8 cellular contexts compared by ENCODE assay signal in the genomic region with DNA sequence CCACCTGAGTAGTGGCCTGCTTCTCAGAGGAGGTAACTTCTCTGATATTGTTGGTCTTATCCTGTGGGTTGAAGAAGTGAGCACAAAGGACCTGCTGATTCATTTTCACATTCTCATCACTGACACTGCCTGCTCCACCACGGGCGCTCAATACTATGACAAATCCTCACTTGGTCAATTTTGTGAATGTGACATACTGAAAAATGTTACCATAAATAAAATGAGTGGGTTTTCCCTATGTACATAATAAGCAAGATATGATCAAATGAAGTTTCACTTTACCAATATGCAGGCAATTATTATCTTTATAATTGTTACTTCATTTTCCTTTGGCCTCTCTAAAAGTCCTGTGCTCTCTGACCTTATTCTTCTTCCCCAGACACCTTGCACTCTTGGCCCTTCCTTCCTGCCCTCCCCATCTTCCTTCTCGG.
DNase-seq lines count a peak whose midpoint lies in the region; ATAC-seq and TF ChIP-seq lines count a peak whose summit lies in the region.

No MANE protein-coding gene starts in this region.

- no peak overlapping the region for H3K56ac ChIP-seq in H9 (ENCODE audit: insufficient read length, low read depth, low read length)

- H2AK5ac ChIP-seq in H9 (ENCODE audit: insufficient read length, low read length): no peak overlapping the region

- no peak overlapping the region for H3K4ac ChIP-seq in H9 (ENCODE audit: low read depth, low read length)

- H3K9ac ChIP-seq in H9 (ENCODE audit: extremely low read depth, insufficient read length, low read length): no peak overlapping the region

- H2BK20ac ChIP-seq in H9 (ENCODE audit: low read depth, low read length, poor library complexity, severe bottlenecking): no peak overlapping the region

- no CpG with 5 or more reads among the region's 3 CpGs for WGBS in H9 (ENCODE audit: extremely low coverage, insufficient read length, low lambda C conversion rate)

- peaks cover 81% of the 10 kb centered on the region for H3K4me1 Mint-ChIP-seq in activated CD4-positive, alpha-beta memory T cell treated with anti-CD3 and anti-CD28 coated beads for 36 hours (ENCODE audit: low read depth)
- H3K4me1 Mint-ChIP-seq in naive B cell: peaks cover 49 to 68% (median 64%) of the 10 kb centered on the region in 3 donors
- peaks cover 9 to 14% of the 10 kb centered on the region in 2 experiments for H3K4me1 Mint-ChIP-seq in H9

- H3K23me2 ChIP-seq in H9 (ENCODE audit: insufficient read length, low read depth, low read length, poor library complexity, severe bottlenecking): no peaks in the 10 kb centered on the region

- no peaks in the 10 kb centered on the region; the same call in 1 of the 2 replicates for H3K4me1 ChIP-seq in H9 (ENCODE audit: insufficient read depth, low read length)

- H4K20me1 ChIP-seq in H9 (ENCODE audit: control insufficient read depth, insufficient read depth, insufficient read length): no peaks in the 10 kb centered on the region

- no peak overlapping the region for H2BK12ac ChIP-seq in H9 (ENCODE audit: insufficient read length, low read depth, low read length)

- no peak overlapping the region for H2BK120ac ChIP-seq in H9 (ENCODE audit: low read depth, low read length, poor library complexity, severe bottlenecking)

- H3K4me2 ChIP-seq in H9 (ENCODE audit: insufficient read depth, insufficient read length, low read length): no peak overlapping the region

- no peak overlapping the region for H4K91ac ChIP-seq in H9 (ENCODE audit: insufficient read length, low read depth, low read length)

- H3T11ph ChIP-seq in H9 (ENCODE audit: low read length): no peak overlapping the region

- H2AFZ ChIP-seq in H9 (ENCODE audit: low read length): no peak overlapping the region

- no peaks in the 10 kb centered on the region for H3K36me3 Mint-ChIP-seq in activated CD4-positive, alpha-beta memory T cell treated with anti-CD3 and anti-CD28 coated beads for 36 hours
- H3K36me3 Mint-ChIP-seq in naive B cell: no peaks in the 10 kb centered on the region
- no peaks in the 10 kb centered on the region for H3K36me3 Mint-ChIP-seq in H9 (ENCODE audit: insufficient read depth in 1 of 3, low read depth in 3 of 3)

- no peak for DNase-seq in activated CD4-positive, CD25-positive, alpha-beta regulatory T cell treated with anti-CD3 and anti-CD28 coated beads, Interleukin-2, amount 50 U/mL, for 72 hours
- peak; percentile 76 for DNase-seq in activated CD4-positive, alpha-beta memory T cell treated with anti-CD3 and anti-CD28 coated beads for 36 hours
- DNase-seq in naive B cell (no peak), NCI-H1930 (lab: John Stamatoyannopoulos, UW) (no peak), Kasumi-1 (lab: John Stamatoyannopoulos, UW) (no peak), H9 (no peak)

- H2BK5ac ChIP-seq in H9 (ENCODE audit: insufficient read length, low read length): no peak overlapping the region

- CTCF ChIA-PET in activated CD4-positive, alpha-beta memory T cell treated with anti-CD3 and anti-CD28 coated beads for 36 hours (lab: Charles Lee): interaction anchor here (0.7 to 6.4 kb wide), 8 partner anchors 9 to 151 kb away, joined by 3 to 82 read pairs (median 8); partner anchors contain the start of gene RIPOR2

- H3K4me3 Mint-ChIP-seq in activated CD4-positive, alpha-beta memory T cell treated with anti-CD3 and anti-CD28 coated beads for 36 hours: peak overlapping the region; percentile 40
- H3K4me3 Mint-ChIP-seq in naive B cell: peak overlapping the region; percentile 1 to 87 (median 70)
- no peak overlapping the region for H3K4me3 Mint-ChIP-seq in H9

- peak; percentile 97 to 98 for ATAC-seq in activated CD4-positive, CD25-positive, alpha-beta regulatory T cell treated with anti-CD3 and anti-CD28 coated beads, Interleukin-2, amount 50 U/mL, for 24 hours
- ATAC-seq in HG02973 (IDR thresholded peaks at IDR 0.05; ENCODE audit: unreplicated experiment) (peak; percentile 82), naive B cell (ENCODE audit: low read depth in 2 of 2) (peak; percentile 43 to 49)

- no peak overlapping the region for H3K27ac ChIP-seq in H9 (ENCODE audit: insufficient read length, low read depth, low read length)

- H2BK15ac ChIP-seq in H9 (ENCODE audit: low read depth, low read length): no peak overlapping the region

- no peak overlapping the region for H4K8ac ChIP-seq in H9 (replicated peaks; ENCODE audit: insufficient read length, low read depth, low read length)

- no peaks in the 10 kb centered on the region for H3K9me3 Mint-ChIP-seq in activated CD4-positive, alpha-beta memory T cell treated with anti-CD3 and anti-CD28 coated beads for 36 hours
- H3K9me3 Mint-ChIP-seq in naive B cell (no peaks in the 10 kb centered on the region), H9 (no peaks in the 10 kb centered on the region; a peak in 1 of 5 replicates)

- no peaks in the 10 kb centered on the region for H3K79me1 ChIP-seq in H9 (ENCODE audit: insufficient read depth, low read depth, low read length, poor library complexity, severe bottlenecking)

- no peaks in the 10 kb centered on the region for H3K9me3 ChIP-seq in H9 (ENCODE audit: control insufficient read depth, low read depth, low read length)

- H3K27me3 Mint-ChIP-seq in activated CD4-positive, alpha-beta memory T cell treated with anti-CD3 and anti-CD28 coated beads for 36 hours: no peaks in the 10 kb centered on the region
- H3K27me3 Mint-ChIP-seq in naive B cell: no peaks in the 10 kb centered on the region
- H3K27me3 Mint-ChIP-seq in H9 (ENCODE audit: low read depth): no peaks in the 10 kb centered on the region; the same call in 1 of the 2 replicates

- no peak overlapping the region for H3K14ac ChIP-seq in H9 (ENCODE audit: insufficient read depth, low read length)

- H3K23ac ChIP-seq in H9 (ENCODE audit: insufficient read length, low read depth, low read length): no peak overlapping the region

- intact Hi-C loops in activated CD4-positive, alpha-beta memory T cell treated with anti-CD3 and anti-CD28 coated beads for 36 hours (cut with micrococcal nuclease): loop anchor here (1.0 to 2.0 kb wide), 7 partner anchors 8 to 151 kb away; partner anchors contain the start of gene RIPOR2

- TF ChIP-seq CTCF in H9 (conservative IDR thresholded peaks at IDR 0.05): no peak

- no peak overlapping the region for H3K18ac ChIP-seq in H9 (ENCODE audit: insufficient read length, low read depth, low read length)

- H3K27me3 ChIP-seq in H9 (ENCODE audit: insufficient read depth, low read length): no peaks in the 10 kb centered on the region

- POLR2A ChIA-PET in activated CD4-positive, alpha-beta memory T cell treated with anti-CD3 and anti-CD28 coated beads for 36 hours (lab: Charles Lee): interaction anchor here (0.6 to 2.7 kb wide), 8 partner anchors 15 to 141 kb away, joined by 3 to 15 read pairs (median 3); partner anchors contain the start of gene RIPOR2

- no peaks in the 10 kb centered on the region for H3K79me2 ChIP-seq in H9 (ENCODE audit: insufficient read depth, low read length)

- peak overlapping the region; percentile 78 for H3K27ac Mint-ChIP-seq in activated CD4-positive, alpha-beta memory T cell treated with anti-CD3 and anti-CD28 coated beads for 36 hours
- H3K27ac Mint-ChIP-seq in naive B cell: peak overlapping the region; percentile 96 to 100 (median 97)
- 0 out of 7 replicates have a peak overlapping the region, but pooled peaks of 1 of the 3 experiments have one; percentile 1 for H3K27ac Mint-ChIP-seq in H9

- H4K5ac ChIP-seq in H9 (ENCODE audit: insufficient read length, low read depth, low read length): no peak overlapping the region

Comparison
In these comparisons a context has a peak if more than half of its experiments do, and no peak if none do; other contexts are left out.
1. ATAC-seq: peak in every context shown above with its lines; median percentile 98 in activated CD4-positive, CD25-positive, alpha-beta regulatory T cell treated with anti-CD3 and anti-CD28 coated beads, Interleukin-2, amount 50 U/mL, for 24 hours; 82 in HG02973; 46 in naive B cell.
2. H3K4me3 Mint-ChIP-seq: peak in activated CD4-positive, alpha-beta memory T cell treated with anti-CD3 and anti-CD28 coated beads for 36 hours (single experiment) and naive B cell (8 of 8); none in H9 (0 of 2).